16 cellular contexts compared by ENCODE assay signal in the genomic region with DNA sequence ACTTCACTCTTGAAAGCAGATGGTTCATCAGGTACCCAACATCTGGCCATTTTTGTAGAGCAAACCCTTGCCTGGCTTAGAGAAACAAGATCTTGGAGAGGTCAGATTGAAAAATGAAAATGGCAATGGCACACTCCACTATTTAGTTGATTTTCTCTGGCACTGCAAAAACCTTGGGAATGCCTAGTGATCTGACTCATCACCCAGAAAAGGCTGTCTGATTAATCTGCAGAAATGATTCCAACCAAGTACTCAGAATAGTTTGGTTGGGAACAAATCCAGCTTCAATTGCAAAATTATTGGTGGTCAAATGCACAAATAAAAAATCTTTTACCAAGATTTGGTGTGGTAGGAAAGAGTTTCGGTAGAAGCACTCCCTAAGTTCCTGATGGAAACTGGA.
DNase-seq lines count a peak whose midpoint lies in the region; ATAC-seq and TF ChIP-seq lines count a peak whose summit lies in the region.
"Had no signal": no experiment of that assay in that cellular context is flagged by ENCODE, and none has a peak within 500 bp of the region (broad histone marks: within the 10 kb centered on the region; RNA-seq: fewer than 3 reads in every experiment).

No MANE protein-coding gene starts in this region.

- H3K79me2 ChIP-seq in fibroblast of lung (ENCODE audit: control insufficient read depth, insufficient read depth, low read length), result no peaks in the 10 kb centered on the region

- H3K9ac ChIP-seq in fibroblast of lung (ENCODE audit: insufficient read depth, low read length) (no peak overlapping the region), skeletal muscle satellite cell (ENCODE audit: low read depth, low read length) (no peak overlapping the region)

- H2AFZ ChIP-seq in fibroblast of lung (ENCODE audit: low read length), result no peak overlapping the region

- no peaks in the 10 kb centered on the region for H4K20me1 ChIP-seq in fibroblast of lung (ENCODE audit: control insufficient read depth, extremely low read depth, insufficient read depth, low read length)

- H3K9me3 ChIP-seq in fibroblast of lung (ENCODE audit: control insufficient read depth, insufficient read depth, low read depth, low read length) (no peaks in the 10 kb centered on the region), skeletal muscle satellite cell (replicated peaks; ENCODE audit: low read length) (no peaks in the 10 kb centered on the region), tibial nerve (peaks cover 0 to 2% (median 0%) of the 10 kb centered on the region in 4 donors), sigmoid colon (no peaks in the 10 kb centered on the region)
- H3K9me3 ChIP-seq: body of pancreas, left ventricle myocardium inferior had no signal

- H3K4me2 ChIP-seq in fibroblast of lung (ENCODE audit: extremely low read depth, insufficient read depth, low read length) (peak overlapping the region; percentile 17), skeletal muscle satellite cell (ENCODE audit: low read length) (peak overlapping the region; percentile 17)

- H3K27me3 ChIP-seq in fibroblast of lung (ENCODE audit: control insufficient read depth, insufficient read depth, low read length) (no peaks in the 10 kb centered on the region), skeletal muscle satellite cell (ENCODE audit: control insufficient read depth, insufficient read depth, low read length) (no peaks in the 10 kb centered on the region), tibial nerve (no peaks in the 10 kb centered on the region), sigmoid colon (no peaks in the 10 kb centered on the region)
- H3K27me3 ChIP-seq: body of pancreas had no signal

- TF ChIP-seq EP300 in tibial nerve (IDR thresholded peaks at IDR 0.05) (no peak), sigmoid colon (IDR thresholded peaks at IDR 0.05) (no peak)

- H3K36me3 ChIP-seq in fibroblast of lung (ENCODE audit: control insufficient read depth, insufficient read depth, low read length) (no peaks in the 10 kb centered on the region), skeletal muscle satellite cell (ENCODE audit: insufficient read depth, low read length) (no peaks in the 10 kb centered on the region), tibial nerve (peaks cover 0 to 6% (median 0%) of the 10 kb centered on the region in 3 donors), sigmoid colon (no peaks in the 10 kb centered on the region)
- H3K36me3 ChIP-seq: left ventricle myocardium inferior had no signal

- 39 to 48% methylated on average over 1 of the region's 1 CpG for WGBS in tibial nerve, 2 donors
- WGBS in sigmoid colon, 2 donors, result 81 to 87% methylated on average over 1 of the region's 1 CpG

- intact Hi-C loops in sigmoid colon (cut with DNase I), result no loop called here

- TF ChIP-seq POLR2A in tibial nerve (IDR thresholded peaks at IDR 0.05), result no peak
- no peak for TF ChIP-seq POLR2A in sigmoid colon (IDR thresholded peaks at IDR 0.05)

- H3K27ac ChIP-seq in fibroblast of lung (ENCODE audit: insufficient read depth, low read length) (no peak overlapping the region), tibial nerve (no peak overlapping the region), sigmoid colon (no peak overlapping the region)
- H3K27ac ChIP-seq: body of pancreas, left ventricle myocardium inferior had no signal

- H3K4me3 ChIP-seq in fibroblast of lung (replicated peaks in 1 of 4; ENCODE audit: control extremely low read depth in 1 of 4, insufficient read depth in 1 of 4, low read depth in 3 of 4, low read length in 4 of 4), result no peak overlapping the region
- H3K4me3 ChIP-seq in skeletal muscle satellite cell (ENCODE audit: low read length), result no peak overlapping the region
- no peak overlapping the region for H3K4me3 ChIP-seq in tibial nerve
- H3K4me3 ChIP-seq in sigmoid colon, result no peak overlapping the region
- H3K4me3 ChIP-seq: body of pancreas, left ventricle myocardium inferior had no signal

- H3K4me1 ChIP-seq in fibroblast of lung (ENCODE audit: control insufficient read depth, extremely low read depth, insufficient read depth, low read length) (peaks cover 15% of the 10 kb centered on the region), skeletal muscle satellite cell (ENCODE audit: control insufficient read depth, insufficient read depth, low read length) (peaks cover 37% of the 10 kb centered on the region), tibial nerve (peaks cover 0 to 15% (median 0%) of the 10 kb centered on the region in 4 donors), sigmoid colon (peaks cover 0 to 15% (median 7%) of the 10 kb centered on the region in 4 donors)
- H3K4me1 ChIP-seq: body of pancreas had no signal

- no peak for ATAC-seq in GM19452 (IDR thresholded peaks at IDR 0.05; ENCODE audit: unreplicated experiment)
- ATAC-seq: body of pancreas had no signal

- TF ChIP-seq CTCF in fibroblast of lung (conservative IDR thresholded peaks at IDR 0.05 in 1 of 2, IDR thresholded peaks at IDR 0.05 in 1 of 2; ENCODE audit: low read depth in 1 of 2, low read length in 2 of 2) (no peak), tibial nerve (IDR thresholded peaks at IDR 0.05) (no peak), sigmoid colon (IDR thresholded peaks at IDR 0.05) (no peak)

- DNase-seq in EL (peak; percentile 79), NCI-H524 treated with DMSO at 0.1 percent for 48 hours (lab: John Stamatoyannopoulos, UW) (peak; percentile 96), fibroblast of lung (ENCODE audit: low read depth in 2 of 2) (peak; percentile 89 to 90), tibial nerve (ENCODE audit: low spot score in 2 of 2) (no peak), sigmoid colon (no peak), OCI-M1 (lab: John Stamatoyannopoulos, UW) (no peak)
- DNase-seq: activated CD4-positive, alpha-beta T cell treated with anti-CD3 and anti-CD28 coated beads for 1 hour; body of pancreas; left ventricle myocardium inferior; MM.1S; NCI-H345; RPMI8226; small intestine; T-helper 2 cell had no signal

Comparison
In these comparisons a context has a peak if more than half of its experiments do, and no peak if none do; other contexts are left out.
1. DNase-seq: peak in EL (single experiment), NCI-H524 treated with DMSO at 0.1 percent for 48 hours (single experiment) and fibroblast of lung (2 of 2); none in tibial nerve (0 of 2), sigmoid colon (single experiment) and OCI-M1 (single experiment).